ENCODE assay signal across 20 cellular contexts in the genomic region with DNA sequence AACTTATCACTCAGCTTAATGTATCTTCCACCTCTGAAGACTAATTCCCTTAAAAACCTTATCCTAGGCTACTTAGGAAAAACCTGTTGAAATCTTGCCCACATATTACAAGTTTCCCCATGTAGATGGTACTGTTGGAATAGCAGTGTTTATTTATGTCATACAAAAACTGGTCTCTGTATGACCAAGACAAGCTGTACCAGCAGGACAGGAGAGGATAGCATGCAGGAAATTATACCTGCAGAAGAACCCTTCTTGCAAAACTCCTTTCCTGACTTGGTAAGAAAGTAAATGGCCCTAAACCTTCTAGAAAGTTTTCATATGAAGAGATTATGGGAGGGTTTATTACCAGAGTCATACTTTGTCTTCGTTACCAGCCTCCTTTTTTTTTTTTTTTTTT. TPM values are rescaled to one million over a fixed set of nuclear protein-coding genes. Genes with fewer than 3 reads are reported as not detected.
DNase-seq lines count a peak whose midpoint lies in the region; ATAC-seq and TF ChIP-seq lines count a peak whose summit lies in the region.
"Had no signal": no experiment of that assay in that cellular context is flagged by ENCODE, and none has a peak within 500 bp of the region (broad histone marks: within the 10 kb centered on the region; RNA-seq: fewer than 3 reads in every experiment).

No MANE protein-coding gene starts in this region.

- H3K9me3 ChIP-seq in IMR-90 (ENCODE audit: control insufficient read depth, insufficient read depth, low read length) (no peaks in the 10 kb centered on the region), PC-9 (ENCODE audit: insufficient read depth, low read depth) (no peaks in the 10 kb centered on the region), trophoblast cell (ENCODE audit: insufficient read depth, low read depth, low read length) (no peaks in the 10 kb centered on the region), MM.1S (replicated peaks; ENCODE audit: insufficient read depth, low read length) (no peaks in the 10 kb centered on the region)
- H3K9me3 ChIP-seq: A549; BLaER1 treated with 17β-estradiol and CSF1 and Interleukin-3, amounts not matched to agents 10 nM and 100 nM; Caco-2 had no signal

- H3K4ac ChIP-seq in IMR-90 (ENCODE audit: low read depth, low read length) (no peak overlapping the region), trophoblast cell (ENCODE audit: low read depth, low read length) (no peak overlapping the region)

- H3K23ac ChIP-seq in IMR-90 (ENCODE audit: low read depth, low read length) (no peak overlapping the region), trophoblast cell (ENCODE audit: low read length) (no peak overlapping the region)

- no peaks in the 10 kb centered on the region for H3K9me2 ChIP-seq in PC-9 (ENCODE audit: insufficient read depth)
- no peaks in the 10 kb centered on the region for H3K9me2 ChIP-seq in MM.1S (replicated peaks; ENCODE audit: insufficient read depth, low read length)

- H3K79me1 ChIP-seq in IMR-90 (ENCODE audit: low read depth in 1 of 2, low read length in 2 of 2) = no peaks in the 10 kb centered on the region
- no peaks in the 10 kb centered on the region for H3K79me1 ChIP-seq in trophoblast cell (ENCODE audit: low read length)

- H2AK9ac ChIP-seq in IMR-90 (replicated peaks; ENCODE audit: low read depth, low read length, poor library complexity) = no peak overlapping the region

- TF ChIP-seq POLR2A in IMR-90 (IDR thresholded peaks at IDR 0.05; ENCODE audit: low read depth, low read length) = no peak

- H3K36me3 ChIP-seq in IMR-90 (ENCODE audit: control insufficient read depth, insufficient read depth, low read length) (no peaks in the 10 kb centered on the region), PC-9 (ENCODE audit: low read depth) (no peaks in the 10 kb centered on the region), trophoblast cell (ENCODE audit: control insufficient read depth in 1 of 2, insufficient read depth in 2 of 2, low read length in 2 of 2) (no peaks in the 10 kb centered on the region), MM.1S (replicated peaks; ENCODE audit: insufficient read depth, low read length) (no peaks in the 10 kb centered on the region)
- H3K36me3 ChIP-seq: BLaER1 treated with 17β-estradiol and CSF1 and Interleukin-3, amounts not matched to agents 10 nM and 100 nM had no signal

- H2AK5ac ChIP-seq in IMR-90 (ENCODE audit: low read depth, low read length) (no peak overlapping the region), trophoblast cell (ENCODE audit: low read length) (no peak overlapping the region)

- in situ Hi-C loops in IMR-90 (cut with MboI; ENCODE audit: low sequenced_read_pairs) = no loop called here

- H3K4me3 ChIP-seq in IMR-90 (ENCODE audit: insufficient read depth, low read depth, low read length) (no peak overlapping the region), PC-9 (no peak overlapping the region), trophoblast cell (ENCODE audit: low read depth, low read length) (no peak overlapping the region), MM.1S (ENCODE audit: low read length) (no peak overlapping the region)
- H3K4me3 ChIP-seq: A549; BLaER1 treated with 17β-estradiol and CSF1 and Interleukin-3, amounts not matched to agents 10 nM and 100 nM; GM12878 had no signal

- H2BK20ac ChIP-seq in IMR-90 (ENCODE audit: low read depth, low read length) = 0 out of 2 replicates have a peak overlapping the region, but pooled peaks have one; percentile 34

- TF ChIP-seq RAD21 in IMR-90 (IDR thresholded peaks at IDR 0.05; ENCODE audit: low read length) = no peak

- H4K8ac ChIP-seq in IMR-90 (ENCODE audit: low read depth in 2 of 2, low read length in 2 of 2) (no peak overlapping the region), trophoblast cell (ENCODE audit: low read depth, low read length) (no peak overlapping the region)

- no peak overlapping the region for H3K27ac ChIP-seq in IMR-90 (ENCODE audit: insufficient read depth, low read length)
- peak overlapping the region; percentile 84 for H3K27ac ChIP-seq in PC-9
- no peak overlapping the region for H3K27ac ChIP-seq in trophoblast cell (ENCODE audit: low read depth, low read length)
- H3K27ac ChIP-seq in MM.1S (ENCODE audit: low read length) = no peak overlapping the region
- H3K27ac ChIP-seq: A549; BLaER1 treated with 17β-estradiol and CSF1 and Interleukin-3, amounts not matched to agents 10 nM and 100 nM; C4-2B had no signal

- dilution Hi-C loops in IMR-90 (cut with HindIII; ENCODE audit: low sequenced_read_pairs, unreplicated experiment) = no loop called here

- no peak overlapping the region for H4K5ac ChIP-seq in IMR-90 (ENCODE audit: low read depth, low read length)

- H3K9me1 ChIP-seq in IMR-90 (ENCODE audit: insufficient read depth, low read length) = no peaks in the 10 kb centered on the region

- CTCF ChIA-PET in IMR-90 (lab: Yijun Ruan, JAX) = interaction anchor here (0.6 to 1.1 kb wide), 2 partner anchors 9 to 333 kb away, joined by 3 to 7 read pairs; no protein-coding TSS in a partner anchor
- CTCF ChIA-PET in PC-9 (lab: Charles Lee) = interaction anchor here (0.7 kb wide), 1 partner anchor 262 kb away, joined by 6 read pairs; no protein-coding TSS in a partner anchor

- no peak overlapping the region for H3K56ac ChIP-seq in IMR-90 (ENCODE audit: extremely low read depth, insufficient read depth, low read length)

- H2BK15ac ChIP-seq in IMR-90 (ENCODE audit: low read depth, low read length) = no peak overlapping the region

- H3K9ac ChIP-seq in IMR-90 (ENCODE audit: low read depth, low read length) (no peak overlapping the region), trophoblast cell (ENCODE audit: low read length) (no peak overlapping the region), MM.1S (ENCODE audit: low read length) (no peak overlapping the region)
- H3K9ac ChIP-seq: BLaER1 treated with 17β-estradiol and CSF1 and Interleukin-3, amounts not matched to agents 10 nM and 100 nM had no signal

- no peak overlapping the region for H4K12ac ChIP-seq in trophoblast cell (ENCODE audit: low read depth, low read length)

- no peaks in the 10 kb centered on the region; the same call in 1 of the 2 replicates for H3K4me1 ChIP-seq in IMR-90 (ENCODE audit: control insufficient read depth, insufficient read depth, low read length)
- H3K4me1 ChIP-seq in PC-9 (replicated peaks; ENCODE audit: insufficient read depth) = peaks cover 21% of the 10 kb centered on the region
- H3K4me1 ChIP-seq in trophoblast cell (ENCODE audit: control insufficient read depth in 1 of 2, insufficient read depth in 2 of 2, low read length in 2 of 2) = no peaks in the 10 kb centered on the region
- peaks cover 5% of the 10 kb centered on the region; the same call in 1 of the 2 replicates for H3K4me1 ChIP-seq in MM.1S (ENCODE audit: low read length)
- H3K4me1 ChIP-seq: Caco-2 had no signal

- DNase-seq in IMR-90 (no peak), PC-9 (no peak), trophoblast cell (peak; percentile 61 to 84), MM.1S (no peak), DMS153 treated with DMSO at 0.1 percent for 48 hours (lab: John Stamatoyannopoulos, UW; ENCODE audit: unreplicated experiment) (no peak)
- DNase-seq: AML-193; Caco-2; Calu3; CD4-positive, alpha-beta T cell; CD8-positive, alpha-beta T cell; DMS53; DMS79; DND-41; EL; GDM1 had no signal

- H4K91ac ChIP-seq in IMR-90 (ENCODE audit: insufficient read depth, low read depth, low read length) (no peak overlapping the region), trophoblast cell (ENCODE audit: low read depth, low read length) (no peak overlapping the region)

- no peak overlapping the region for H3K4me2 ChIP-seq in IMR-90 (ENCODE audit: low read depth, low read length)
- H3K4me2 ChIP-seq in PC-9 = peak overlapping the region; percentile 33; the same call in 1 of the 2 replicates
- no peak overlapping the region for H3K4me2 ChIP-seq in trophoblast cell (ENCODE audit: low read length)
- no peak overlapping the region for H3K4me2 ChIP-seq in MM.1S (ENCODE audit: low read depth, low read length)
- H3K4me2 ChIP-seq: BLaER1 treated with 17β-estradiol and CSF1 and Interleukin-3, amounts not matched to agents 10 nM and 100 nM had no signal

- H3K79me2 ChIP-seq in PC-9 (ENCODE audit: low read depth) (no peaks in the 10 kb centered on the region), trophoblast cell (ENCODE audit: control insufficient read depth, insufficient read depth, low read length, poor library complexity) (no peaks in the 10 kb centered on the region), MM.1S (ENCODE audit: low read length) (no peaks in the 10 kb centered on the region)

- TF ChIP-seq CTCF in IMR-90 (conservative IDR thresholded peaks at IDR 0.05; ENCODE audit: low read depth, low read length) (no peak), PC-9 (conservative IDR thresholded peaks at IDR 0.05) (no peak), MM.1S (IDR thresholded peaks at IDR 0.05; ENCODE audit: low read length) (no peak)

- BruUV-seq in IMR-90 (replicated peaks; lab: Mats Ljungman, UMichigan) (no TSS peak), PC-9 (replicated peaks; lab: Mats Ljungman, UMichigan) (no TSS peak)

- H3K14ac ChIP-seq in IMR-90 (replicated peaks; ENCODE audit: low read depth, low read length) (no peak overlapping the region), trophoblast cell (ENCODE audit: low read length) (no peak overlapping the region)

- H2BK120ac ChIP-seq in IMR-90 (ENCODE audit: low read depth, low read length) = no peak overlapping the region
- H2BK120ac ChIP-seq in trophoblast cell (ENCODE audit: insufficient read depth, low read length, poor library complexity) = no peak overlapping the region

- intact Hi-C loops in IMR-90 (cut with micrococcal nuclease) = no loop called here
- intact Hi-C loops in PC-9 (cut with micrococcal nuclease; ENCODE audit: unreplicated experiment) = no loop called here

- POLR2A ChIA-PET in IMR-90 (lab: Charles Lee; ENCODE audit: unreplicated experiment) (no interaction called here), PC-9 (lab: Charles Lee; ENCODE audit: unreplicated experiment) (no interaction called here)

- no peak overlapping the region for H2AFZ ChIP-seq in IMR-90 (replicated peaks; ENCODE audit: low read length, poor library complexity)
- no peak overlapping the region for H2AFZ ChIP-seq in PC-9
- H2AFZ ChIP-seq in trophoblast cell (ENCODE audit: insufficient read depth, low read length, poor library complexity) = no peak overlapping the region
- no peak overlapping the region for H2AFZ ChIP-seq in MM.1S (ENCODE audit: low read length)

- no peak overlapping the region for H2BK5ac ChIP-seq in IMR-90 (ENCODE audit: low read depth, low read length, poor library complexity, severe bottlenecking)
- no peak overlapping the region for H2BK5ac ChIP-seq in trophoblast cell (ENCODE audit: low read depth, low read length, poor library complexity)

- no peak overlapping the region for H3K18ac ChIP-seq in IMR-90 (ENCODE audit: low read depth, low read length)
- no peak overlapping the region for H3K18ac ChIP-seq in trophoblast cell (ENCODE audit: low read length)

- no peak overlapping the region for H2BK12ac ChIP-seq in trophoblast cell (ENCODE audit: low read length)

- H4K20me1 ChIP-seq in IMR-90 (ENCODE audit: insufficient read depth, low read length) = no peaks in the 10 kb centered on the region
- no peaks in the 10 kb centered on the region for H4K20me1 ChIP-seq in PC-9 (ENCODE audit: insufficient read depth)
- no peaks in the 10 kb centered on the region for H4K20me1 ChIP-seq in MM.1S (ENCODE audit: insufficient read depth, low read length)
- H4K20me1 ChIP-seq: BLaER1 treated with 17β-estradiol and CSF1 and Interleukin-3, amounts not matched to agents 10 nM and 100 nM had no signal

- H3F3A ChIP-seq in PC-9 (ENCODE audit: insufficient read depth, low read depth) = peaks cover 20% of the 10 kb centered on the region
- no peaks in the 10 kb centered on the region for H3F3A ChIP-seq in MM.1S (ENCODE audit: insufficient read depth, low read length)

- ATAC-seq in IMR-90 (ENCODE audit: low read depth) = no peak
- no peak for ATAC-seq in GM21717 (IDR thresholded peaks at IDR 0.05; ENCODE audit: unreplicated experiment)
- ATAC-seq: CD8-positive, alpha-beta T cell; GM12878 had no signal

- no CpG with 5 or more reads among the region's 1 CpG for WGBS in IMR-90 (ENCODE audit: extremely low coverage in 2 of 2, insufficient read length in 1 of 2), 2 experiments
- no CpG with 5 or more reads among the region's 1 CpG for WGBS in trophoblast cell (ENCODE audit: extremely low coverage, insufficient coverage, insufficient read length)

- H3K27me3 ChIP-seq in IMR-90 (ENCODE audit: control insufficient read depth, insufficient read depth, low read length) (no peaks in the 10 kb centered on the region), PC-9 (ENCODE audit: insufficient read depth, low read depth) (no peaks in the 10 kb centered on the region), trophoblast cell (ENCODE audit: insufficient read depth, low read length) (no peaks in the 10 kb centered on the region), MM.1S (replicated peaks; ENCODE audit: insufficient read depth, low read length) (no peaks in the 10 kb centered on the region)
- H3K27me3 ChIP-seq: BLaER1 treated with 17β-estradiol and CSF1 and Interleukin-3, amounts not matched to agents 10 nM and 100 nM had no signal

RNA-seq across cellular contexts. Expression of a gene that starts 25.3 kb away (rescaled TPM):
- 17.2 and 20.1 TPM in 2 replicates for total RNA-seq in IMR-90 (2012; rRNA removed)
- polyA plus RNA-seq in IMR-90 (2012; rRNA removed) = 13.5 and 14.0 TPM in 2 replicates
- polyA plus RNA-seq in IMR-90 (2012; cell fraction: cytosol; rRNA removed) = 3.1 and 6.1 TPM in 2 replicates
- polyA plus RNA-seq in IMR-90 (2012; cell fraction: nucleus; rRNA removed; ENCODE audit: low replicate concordance) = 14.5 and 29.6 TPM in 2 replicates
- 30.2 and 37.7 TPM in 2 replicates for total RNA-seq in PC-9 (2021)
- 29.6 and 33.0 TPM in 2 replicates for polyA plus RNA-seq in trophoblast cell (2013)

RNA-seq across cellular contexts. Expression of a gene that starts 28.7 kb away (rescaled TPM):
- total RNA-seq in IMR-90 (2012; rRNA removed) (36.0 and 66.7 TPM in 2 replicates), PC-9 (2021) (81.4 and 110 TPM in 2 replicates)
- polyA plus RNA-seq in IMR-90 (2012; rRNA removed) = 47.2 and 57.6 TPM in 2 replicates
- 8.8 and 10.4 TPM in 2 replicates for polyA plus RNA-seq in IMR-90 (2012; cell fraction: cytosol; rRNA removed)
- polyA plus RNA-seq in IMR-90 (2012; cell fraction: nucleus; rRNA removed; ENCODE audit: low replicate concordance) = 43.5 and 185 TPM in 2 replicates
- 131 and 134 TPM in 2 replicates for polyA plus RNA-seq in trophoblast cell (2013)

Comparison
In these comparisons a context has a peak if more than half of its experiments do, and no peak if none do; other contexts are left out.
1. DNase-seq: peak in trophoblast cell (2 of 2); none in IMR-90 (single experiment), PC-9 (0 of 2), MM.1S (single experiment) and DMS153 treated with DMSO at 0.1 percent for 48 hours (single experiment).